23 cellular contexts compared by ENCODE assay signal in genomic region chr1:2962946-2963345, GRCh38. TPM values are rescaled to one million over a fixed set of nuclear protein-coding genes. Genes with fewer than 3 reads are reported as not detected.
DNase-seq lines count a peak whose midpoint lies in the region; ATAC-seq and TF ChIP-seq lines count a peak whose summit lies in the region.
"Had no signal": no experiment of that assay in that cellular context is flagged by ENCODE, and none has a peak within 500 bp of the region (broad histone marks: within the 10 kb centered on the region; RNA-seq: fewer than 3 reads in every experiment).

No MANE protein-coding gene starts in this region.

- H3K27me3 ChIP-seq in lower lobe of right lung (ENCODE audit: low read depth) (peaks cover 25% of the 10 kb centered on the region), upper lobe of right lung (no peaks in the 10 kb centered on the region)
- H3K27me3 ChIP-seq: Peyer's patch had no signal

- ATAC-seq in lower lobe of right lung (no peak), upper lobe of right lung (no peak)
- ATAC-seq: HCT116 had no signal

- H3K4me3 ChIP-seq in lower lobe of right lung (no peak overlapping the region), upper lobe of right lung (no peak overlapping the region)
- H3K4me3 ChIP-seq: Peyer's patch, SJCRH30 had no signal

- intact Hi-C loops in lower lobe of right lung (cut with DNase I) (no loop called here), upper lobe of right lung (cut with DNase I) (no loop called here)

- DNase-seq in activated effector memory CD4-positive, alpha-beta T cell treated with anti-CD3 and anti-CD28 coated beads, Interleukin-2, amount 50 U/mL, for 16 hours = peak; percentile 31
- DNase-seq in activated effector memory CD4-positive, alpha-beta T cell treated with Interleukin-2 at 50 U/mL for 16 hours = no peak
- peak; percentile 17 for DNase-seq in HT-29 (ENCODE audit: low spot score)
- DNase-seq in lower lobe of right lung = peak; percentile 11
- peak; percentile 49 for DNase-seq in upper lobe of right lung
- no peak for DNase-seq in stimulated activated CD4-positive, alpha-beta T cell treated with anti-CD3 and anti-CD28 coated beads, Interleukin-1b, Interleukin-23, amount 100 ng/mL, for 48 hours
- DNase-seq in DMS 273 treated with DMSO at 0.1 percent for 48 hours (lab: John Stamatoyannopoulos, UW) = no peak
- DNase-seq: 8988T; ACHN; CD4-positive, CD25-positive, alpha-beta regulatory T cell; NCI-H1048; NCI-H1694 treated with DMSO at 0.1 percent for 48 hours; NCI-H2081; NCI-H2227 treated with DMSO at 0.1 percent for 48 hours; OCI-M1; SJCRH30 had no signal

- H3K4me1 ChIP-seq in lower lobe of right lung (no peaks in the 10 kb centered on the region), upper lobe of right lung (no peaks in the 10 kb centered on the region)
- H3K4me1 ChIP-seq: Peyer's patch, SJCRH30 had no signal

- H3K27ac ChIP-seq in lower lobe of right lung = no peak overlapping the region
- H3K27ac ChIP-seq in upper lobe of right lung = no peak overlapping the region
- H3K27ac ChIP-seq: KMS-11, Peyer's patch, SJCRH30 had no signal

- TF ChIP-seq CTCF in lower lobe of right lung (IDR thresholded peaks at IDR 0.05) (no peak), upper lobe of right lung (IDR thresholded peaks at IDR 0.05) (no peak)

- H3K36me3 ChIP-seq in lower lobe of right lung (no peaks in the 10 kb centered on the region), upper lobe of right lung (no peaks in the 10 kb centered on the region)
- H3K36me3 ChIP-seq: Peyer's patch, SJCRH30 had no signal

- H3K9me3 ChIP-seq in lower lobe of right lung (peaks cover 9% of the 10 kb centered on the region), upper lobe of right lung (no peaks in the 10 kb centered on the region)

RNA-seq across cellular contexts. Expression of gene ACTRT2, which starts 58.3 kb away (rescaled TPM):
- total RNA-seq in HT-29 (2014; rRNA removed; shearing (Covaris generic)) = not detected in 2 replicates
- total RNA-seq in lower lobe of right lung (not detected), upper lobe of right lung (not detected)
- total RNA-seq: CD4-positive, CD25-positive, alpha-beta regulatory T cell; Daoy; G401; H4; NCI-H460; Peyer's patch; SJCRH30 had no signal

Comparison
In these comparisons a context has a peak if more than half of its experiments do, and no peak if none do; other contexts are left out.
1. DNase-seq: peak in activated effector memory CD4-positive, alpha-beta T cell treated with anti-CD3 and anti-CD28 coated beads, Interleukin-2, amount 50 U/mL, for 16 hours (single experiment), HT-29 (single experiment), lower lobe of right lung (single experiment) and upper lobe of right lung (single experiment); none in activated effector memory CD4-positive, alpha-beta T cell treated with Interleukin-2 at 50 U/mL for 16 hours (single experiment), stimulated activated CD4-positive, alpha-beta T cell treated with anti-CD3 and anti-CD28 coated beads, Interleukin-1b, Interleukin-23, amount 100 ng/mL, for 48 hours (single experiment) and DMS 273 treated with DMSO at 0.1 percent for 48 hours (single experiment).